8 cellular contexts compared by ENCODE assay signal in genomic region chr13:111152836-111153235, GRCh38. TPM values are rescaled to one million over a fixed set of nuclear protein-coding genes. Genes with fewer than 3 reads are reported as not detected.
DNase-seq lines count a peak whose midpoint lies in the region; ATAC-seq and TF ChIP-seq lines count a peak whose summit lies in the region.

No MANE protein-coding gene starts in this region.

- H3K27ac ChIP-seq in breast epithelium (peak overlapping the region; percentile 97 to 99), mesendoderm (ENCODE audit: low read depth, low read length) (peak overlapping the region; percentile 92), aorta (ENCODE audit: low read depth in 1 of 2, low read length in 2 of 2) (peak overlapping the region; percentile 71 to 99)

- H2BK120ac ChIP-seq in mesendoderm (ENCODE audit: low read depth, low read length), result no peak overlapping the region

- no peak for TF ChIP-seq POLR2A in breast epithelium (IDR thresholded peaks at IDR 0.05)

- H3K4me3 ChIP-seq in BJ (ENCODE audit: low read depth, low read length), result peak overlapping the region; percentile 93
- peak overlapping the region; percentile 87 to 95 (median 90) for H3K4me3 ChIP-seq in breast epithelium
- H3K4me3 ChIP-seq in mesendoderm (ENCODE audit: low read length), result peak overlapping the region; percentile 70
- H3K4me3 ChIP-seq in aorta (ENCODE audit: low read length in 2 of 2), result peak overlapping the region; percentile 66 to 67

- no peak overlapping the region for H2AK5ac ChIP-seq in mesendoderm (ENCODE audit: low read length)

- H3K79me1 ChIP-seq in mesendoderm (ENCODE audit: low read length), result peaks cover 10% of the 10 kb centered on the region

- peak overlapping the region; percentile 92 for H3K56ac ChIP-seq in mesendoderm (ENCODE audit: low read length)

- H3K4ac ChIP-seq in mesendoderm (ENCODE audit: low read depth, low read length), result peak overlapping the region; percentile 46

- ATAC-seq in aorta (ENCODE audit: low FRiP score) (no peak), GM19467 (IDR thresholded peaks at IDR 0.05; ENCODE audit: unreplicated experiment) (no peak), HG03469 (IDR thresholded peaks at IDR 0.05; ENCODE audit: unreplicated experiment) (no peak)

- no peaks in the 10 kb centered on the region for H3K36me3 Mint-ChIP-seq in IgD-negative memory B cell

- peak overlapping the region; percentile 91 for H3K9ac ChIP-seq in mesendoderm (ENCODE audit: low read length)

- TF ChIP-seq CTCF in BJ (IDR thresholded peaks at IDR 0.05; ENCODE audit: insufficient read depth, low read depth, low read length), result no peak
- no peak for TF ChIP-seq CTCF in breast epithelium (IDR thresholded peaks at IDR 0.05)

- no peaks in the 10 kb centered on the region for H3K36me3 ChIP-seq in BJ (ENCODE audit: control insufficient read depth, insufficient read depth, low read length)
- no peaks in the 10 kb centered on the region for H3K36me3 ChIP-seq in breast epithelium
- no peaks in the 10 kb centered on the region for H3K36me3 ChIP-seq in mesendoderm (ENCODE audit: control insufficient read depth, insufficient read depth, low read length)
- no peaks in the 10 kb centered on the region for H3K36me3 ChIP-seq in aorta (ENCODE audit: control insufficient read depth in 1 of 2, insufficient read depth in 2 of 2, low read length in 1 of 2)

- intact Hi-C loops in breast epithelium (cut with DNase I; ENCODE audit: low total_unique reads) (no loop called here), aorta (cut with DNase I) (loop anchor here (2.0 to 5.0 kb wide), 4 partner anchors 34 to 64 kb away; partner anchors contain the start of gene ARHGEF7 (in 1 of the 2))

- no peaks in the 10 kb centered on the region for H3K4me1 ChIP-seq in breast epithelium
- peaks cover 3% of the 10 kb centered on the region for H3K4me1 ChIP-seq in mesendoderm (ENCODE audit: control insufficient read depth, low read depth, low read length)
- H3K4me1 ChIP-seq in aorta (ENCODE audit: control insufficient read depth in 1 of 2, insufficient read depth in 2 of 2, low read length in 2 of 2), result peaks cover 3 to 6% of the 10 kb centered on the region in 2 donors

- WGBS in mesendoderm (ENCODE audit: extremely low coverage, insufficient coverage, low lambda C conversion rate), result no CpG with 5 or more reads among the region's 9 CpGs
- WGBS in aorta, 2 donors, result 7 to 8% methylated on average over 9 of the region's 9 CpGs

- peak overlapping the region; percentile 99 for H4K8ac ChIP-seq in mesendoderm (ENCODE audit: low read depth, low read length)

- no peaks in the 10 kb centered on the region for H3K9me3 Mint-ChIP-seq in IgD-negative memory B cell

- H3K23ac ChIP-seq in mesendoderm (ENCODE audit: low read length), result no peak overlapping the region

- peaks cover 19% of the 10 kb centered on the region for H3K79me2 ChIP-seq in mesendoderm (ENCODE audit: control insufficient read depth, insufficient read depth, low read length)

- no peaks in the 10 kb centered on the region for H3K27me3 Mint-ChIP-seq in IgD-negative memory B cell

- peak overlapping the region; percentile 89 to 96 (median 94) for H3K27ac Mint-ChIP-seq in IgD-negative memory B cell

- peak overlapping the region; percentile 92 to 96 (median 94) for H3K4me3 Mint-ChIP-seq in IgD-negative memory B cell

- H3K9me3 ChIP-seq in breast epithelium (no peaks in the 10 kb centered on the region), aorta (ENCODE audit: control insufficient read depth, low read length) (no peaks in the 10 kb centered on the region)

- H3K4me1 Mint-ChIP-seq in IgD-negative memory B cell, result peaks cover 13 to 22% (median 18%) of the 10 kb centered on the region in 3 donors

- POLR2A ChIA-PET in BJ (lab: Charles Lee), result no interaction called here

- H3K27me3 ChIP-seq in BJ (ENCODE audit: control insufficient read depth, insufficient read depth, low read length) (no peaks in the 10 kb centered on the region; the same call in none of the 2 replicates), breast epithelium (no peaks in the 10 kb centered on the region), mesendoderm (ENCODE audit: insufficient read depth, low read length, poor library complexity) (no peaks in the 10 kb centered on the region), aorta (ENCODE audit: control insufficient read depth in 1 of 2, insufficient read depth in 2 of 2, low read length in 1 of 2) (no peaks in the 10 kb centered on the region)

- no peak overlapping the region for H4K5ac ChIP-seq in mesendoderm (ENCODE audit: low read length)

- no peak overlapping the region for H2BK15ac ChIP-seq in mesendoderm (replicated peaks; ENCODE audit: low read depth)

- peak overlapping the region; percentile 15 for H3K4me2 ChIP-seq in mesendoderm (ENCODE audit: low read length)

- CTCF ChIA-PET in BJ (lab: Yijun Ruan, JAX), result interaction anchor here (0.6 to 1.1 kb wide), 3 partner anchors 65 to 1562 kb away, joined by 3 read pairs; no protein-coding TSS in a partner anchor

- peak overlapping the region; percentile 75 for H3K18ac ChIP-seq in mesendoderm (ENCODE audit: low read length)

- DNase-seq in BJ (ENCODE audit: low read depth) (no peak), breast epithelium (ENCODE audit: low spot score in 2 of 2) (no peak), mesendoderm (peak; percentile 14), aorta (no peak), ecto neural progenitor cell (ENCODE audit: low spot score) (no peak)

- no peak overlapping the region for H2BK5ac ChIP-seq in mesendoderm (ENCODE audit: low read length)

RNA-seq across cellular contexts. Expression of gene ARHGEF7, which starts 37.7 kb away (rescaled TPM):
- 25.7 and 32.0 TPM in 2 replicates for polyA plus RNA-seq in BJ (2011; rRNA removed)
- 25.6 and 39.9 TPM in 2 replicates for polyA minus RNA-seq in BJ (2011; rRNA and poly(A)+ RNA removed)
- 15.5 TPM for polyA plus RNA-seq in IgD-negative memory B cell
- total RNA-seq in breast epithelium, result 10 to 100 TPM; 79.6 to 92.0 (median 85.5) TPM
- 26.5 TPM for polyA plus RNA-seq in mesendoderm (2013, experiment 1 of 2)
- polyA plus RNA-seq in mesendoderm (2013, experiment 2 of 2), result 26.5 TPM
- 100 to 1,000 TPM; 124 to 132 TPM for total RNA-seq in aorta
- 10 to 100 TPM; 16.2 to 76.5 TPM for polyA plus RNA-seq in aorta
